9 cellular contexts compared by ENCODE assay signal in the genomic region with DNA sequence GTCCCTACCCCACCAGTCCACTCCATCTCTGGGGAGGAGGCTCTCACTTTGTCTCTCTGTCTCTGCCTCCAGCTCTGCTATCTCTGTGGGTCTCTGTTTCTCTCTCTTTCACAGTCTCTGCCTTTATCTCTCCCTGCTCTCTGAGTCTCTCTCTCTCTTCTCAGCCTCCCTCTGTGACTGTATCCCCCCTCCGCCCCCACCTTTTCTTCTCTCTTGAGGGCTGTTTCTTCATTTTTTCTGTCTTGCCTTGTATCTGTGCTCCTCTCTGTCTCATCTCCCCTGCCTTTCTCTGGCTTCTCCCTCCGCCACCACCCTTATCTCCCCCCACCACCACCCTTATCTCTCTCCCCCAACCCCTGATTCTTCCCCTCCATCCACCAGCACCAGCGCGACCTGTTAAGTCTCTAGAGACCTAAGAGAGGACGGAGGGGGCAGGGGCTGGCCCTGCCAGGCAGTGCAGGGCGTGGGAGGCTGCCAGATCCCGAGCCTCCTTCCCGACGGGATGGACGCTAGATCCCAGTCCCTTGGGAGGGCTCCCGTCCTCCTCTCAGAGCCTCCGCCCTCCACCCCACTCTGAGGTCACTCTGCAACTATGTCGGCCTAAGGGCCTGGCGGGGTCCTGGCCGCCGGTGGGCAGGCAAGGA. TPM values are rescaled to one million over a fixed set of nuclear protein-coding genes. Genes with fewer than 3 reads are reported as not detected.
DNase-seq lines count a peak whose midpoint lies in the region; ATAC-seq and TF ChIP-seq lines count a peak whose summit lies in the region.
"Had no signal": no experiment of that assay in that cellular context is flagged by ENCODE, and none has a peak within 500 bp of the region (broad histone marks: within the 10 kb centered on the region; RNA-seq: fewer than 3 reads in every experiment).

No MANE protein-coding gene starts in this region.

- H3K4me3 Mint-ChIP-seq in WTC11 (peak overlapping the region; percentile 78), T-helper 17 cell (no peak overlapping the region)
- H3K4me3 Mint-ChIP-seq in CD8-positive, alpha-beta memory T cell, result no peak overlapping the region

- H3K36me3 ChIP-seq in heart right ventricle, result peaks cover 0 to 20% (median 0%) of the 10 kb centered on the region in 9 donors
- no peaks in the 10 kb centered on the region for H3K36me3 ChIP-seq in CD8-positive, alpha-beta memory T cell (ENCODE audit: insufficient read depth, low read length)

- DNase-seq in ELF-1 (ENCODE audit: low read depth, low spot score) (peak; percentile 63), WTC11 (ENCODE audit: low spot score) (no peak), heart right ventricle (peak; percentile 59 to 67), retinal pigment epithelial cell (ENCODE audit: low read depth) (no peak), globus pallidus (ENCODE audit: low spot score) (no peak), T-helper 17 cell (no peak), pons (ENCODE audit: low spot score) (no peak)
- DNase-seq in CD8-positive, alpha-beta memory T cell, result no peak
- DNase-seq: NCI-H1092 treated with DMSO at 0.1 percent for 48 hours had no signal

- no peaks in the 10 kb centered on the region for H3K9me3 ChIP-seq in heart right ventricle
- H3K9me3 ChIP-seq in T-helper 17 cell (ENCODE audit: control insufficient read depth, low read length, poor library complexity, severe bottlenecking), result no peaks in the 10 kb centered on the region
- H3K9me3 ChIP-seq in CD8-positive, alpha-beta memory T cell (ENCODE audit: low read length), result no peaks in the 10 kb centered on the region

- WGBS in heart right ventricle, 2 donors, result 22 to 30% methylated on average over 16 of the region's 16 CpGs

- ATAC-seq in WTC11, result no peak
- ATAC-seq in heart right ventricle, result peak; percentile 1 to 53 (median 35)
- no peak for ATAC-seq in T-helper 17 cell

- peak overlapping the region; percentile 60 to 96 (median 93) for H3K27ac ChIP-seq in heart right ventricle
- H3K27ac ChIP-seq in CD8-positive, alpha-beta memory T cell (ENCODE audit: low read depth, low read length), result no peak overlapping the region

- peaks cover 0 to 35% (median 5%) of the 10 kb centered on the region in 7 donors for H3K27me3 ChIP-seq in heart right ventricle
- peaks cover 10% of the 10 kb centered on the region for H3K27me3 ChIP-seq in CD8-positive, alpha-beta memory T cell (ENCODE audit: insufficient read depth, low read length, poor library complexity, severe bottlenecking)

- intact Hi-C loops in heart right ventricle (cut with DNase I), result loop anchor here in 1 of 10 donors (5.0 kb wide), 1 partner anchor 32 kb away; no protein-coding TSS in a partner anchor

- CTCF ChIA-PET in WTC11 (lab: Charles Lee), result interaction anchor here (1.6 to 4.2 kb wide), 2 partner anchors 16 to 42 kb away, joined by 6 to 24 read pairs; no protein-coding TSS in a partner anchor
- CTCF ChIA-PET in CD8-positive, alpha-beta memory T cell (lab: Charles Lee), result interaction anchor here (2.4 kb wide), 1 partner anchor 43 kb away, joined by 8 read pairs; no protein-coding TSS in a partner anchor

- H3K9me3 Mint-ChIP-seq in WTC11, result no peaks in the 10 kb centered on the region
- no peaks in the 10 kb centered on the region for H3K9me3 Mint-ChIP-seq in CD8-positive, alpha-beta memory T cell

- no peak overlapping the region for H3K27ac Mint-ChIP-seq in WTC11
- H3K27ac Mint-ChIP-seq in T-helper 17 cell, result no peak overlapping the region
- H3K27ac Mint-ChIP-seq in CD8-positive, alpha-beta memory T cell, result peak overlapping the region in 1 of 8 donors; percentile 59

- H3K27me3 Mint-ChIP-seq in WTC11 (ENCODE audit: low read depth) (no peaks in the 10 kb centered on the region), T-helper 17 cell (peaks cover 46% of the 10 kb centered on the region)
- H3K27me3 Mint-ChIP-seq in CD8-positive, alpha-beta memory T cell, result peaks cover 28 to 51% of the 10 kb centered on the region in 2 donors

- H3K4me1 Mint-ChIP-seq in WTC11 (peaks cover 51% of the 10 kb centered on the region), T-helper 17 cell (peaks cover 19% of the 10 kb centered on the region)
- H3K4me1 Mint-ChIP-seq in CD8-positive, alpha-beta memory T cell, result peaks cover 0 to 4% (median 2%) of the 10 kb centered on the region in 3 donors

- TF ChIP-seq CTCF in WTC11 (IDR thresholded peaks at IDR 0.05), result no peak
- no peak for TF ChIP-seq CTCF in heart right ventricle (IDR thresholded peaks at IDR 0.05)
- no peak for TF ChIP-seq CTCF in retinal pigment epithelial cell (conservative IDR thresholded peaks at IDR 0.05; ENCODE audit: low read depth, low read length)

- POLR2A ChIA-PET in WTC11 (lab: Charles Lee), result interaction anchor here (1.0 kb wide), 1 partner anchor 144 kb away, joined by 3 read pairs; the partner anchor contains the start of gene B9D2
- POLR2A ChIA-PET in CD8-positive, alpha-beta memory T cell (lab: Charles Lee), result interaction anchor here (0.6 kb wide), 1 partner anchor 9 kb away, joined by 3 read pairs; no protein-coding TSS in a partner anchor

- peaks cover 0 to 23% (median 3%) of the 10 kb centered on the region in 9 donors for H3K4me1 ChIP-seq in heart right ventricle
- H3K4me1 ChIP-seq in CD8-positive, alpha-beta memory T cell (ENCODE audit: insufficient read depth, low read length), result no peaks in the 10 kb centered on the region

- H3K36me3 Mint-ChIP-seq in WTC11 (peaks cover 9% of the 10 kb centered on the region), T-helper 17 cell (ENCODE audit: low read depth) (peaks cover 8% of the 10 kb centered on the region)
- peaks cover 0 to 2% (median 0%) of the 10 kb centered on the region in 3 donors for H3K36me3 Mint-ChIP-seq in CD8-positive, alpha-beta memory T cell

- H3K4me3 ChIP-seq in heart right ventricle (peak overlapping the region; percentile 12 to 70 (median 65)), retinal pigment epithelial cell (ENCODE audit: low read length) (peak overlapping the region; percentile 88)
- H3K4me3 ChIP-seq in CD8-positive, alpha-beta memory T cell (ENCODE audit: low read length), result no peak overlapping the region

TF ChIP-seq in WTC11, 78 proteins besides CTCF, POLR2A, EP300 and RAD21 (continues in another document):
- TF ChIP-seq NFATC4 (CRISPR knock-in tag; IDR thresholded peaks at IDR 0.05) (no peak), ZNF232 (CRISPR knock-in tag; IDR thresholded peaks at IDR 0.05) (no peak), FOXP1 (CRISPR knock-in tag; IDR thresholded peaks at IDR 0.05; ENCODE audit: borderline replicate concordance) (no peak), CREB1 (CRISPR knock-in tag; IDR thresholded peaks at IDR 0.05) (no peak), ZNF416 (CRISPR knock-in tag; IDR thresholded peaks at IDR 0.05) (no peak), ZNF396 (CRISPR knock-in tag; IDR thresholded peaks at IDR 0.05; ENCODE audit: borderline replicate concordance) (no peak), GABPB1 (CRISPR knock-in tag; IDR thresholded peaks at IDR 0.05) (no peak), NFYB (CRISPR knock-in tag; conservative IDR thresholded peaks at IDR 0.05; ENCODE audit: low read depth) (no peak), NFE2L1 (CRISPR knock-in tag; IDR thresholded peaks at IDR 0.05) (no peak)
- TF ChIP-seq, protein P1, sequence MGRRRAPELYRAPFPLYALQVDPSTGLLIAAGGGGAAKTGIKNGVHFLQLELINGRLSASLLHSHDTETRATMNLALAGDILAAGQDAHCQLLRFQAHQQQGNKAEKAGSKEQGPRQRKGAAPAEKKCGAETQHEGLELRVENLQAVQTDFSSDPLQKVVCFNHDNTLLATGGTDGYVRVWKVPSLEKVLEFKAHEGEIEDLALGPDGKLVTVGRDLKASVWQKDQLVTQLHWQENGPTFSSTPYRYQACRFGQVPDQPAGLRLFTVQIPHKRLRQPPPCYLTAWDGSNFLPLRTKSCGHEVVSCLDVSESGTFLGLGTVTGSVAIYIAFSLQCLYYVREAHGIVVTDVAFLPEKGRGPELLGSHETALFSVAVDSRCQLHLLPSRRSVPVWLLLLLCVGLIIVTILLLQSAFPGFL (CRISPR knock-in tag; IDR thresholded peaks at IDR 0.05; ENCODE audit: borderline replicate concordance), result no peak
- TF ChIP-seq, protein P2, sequence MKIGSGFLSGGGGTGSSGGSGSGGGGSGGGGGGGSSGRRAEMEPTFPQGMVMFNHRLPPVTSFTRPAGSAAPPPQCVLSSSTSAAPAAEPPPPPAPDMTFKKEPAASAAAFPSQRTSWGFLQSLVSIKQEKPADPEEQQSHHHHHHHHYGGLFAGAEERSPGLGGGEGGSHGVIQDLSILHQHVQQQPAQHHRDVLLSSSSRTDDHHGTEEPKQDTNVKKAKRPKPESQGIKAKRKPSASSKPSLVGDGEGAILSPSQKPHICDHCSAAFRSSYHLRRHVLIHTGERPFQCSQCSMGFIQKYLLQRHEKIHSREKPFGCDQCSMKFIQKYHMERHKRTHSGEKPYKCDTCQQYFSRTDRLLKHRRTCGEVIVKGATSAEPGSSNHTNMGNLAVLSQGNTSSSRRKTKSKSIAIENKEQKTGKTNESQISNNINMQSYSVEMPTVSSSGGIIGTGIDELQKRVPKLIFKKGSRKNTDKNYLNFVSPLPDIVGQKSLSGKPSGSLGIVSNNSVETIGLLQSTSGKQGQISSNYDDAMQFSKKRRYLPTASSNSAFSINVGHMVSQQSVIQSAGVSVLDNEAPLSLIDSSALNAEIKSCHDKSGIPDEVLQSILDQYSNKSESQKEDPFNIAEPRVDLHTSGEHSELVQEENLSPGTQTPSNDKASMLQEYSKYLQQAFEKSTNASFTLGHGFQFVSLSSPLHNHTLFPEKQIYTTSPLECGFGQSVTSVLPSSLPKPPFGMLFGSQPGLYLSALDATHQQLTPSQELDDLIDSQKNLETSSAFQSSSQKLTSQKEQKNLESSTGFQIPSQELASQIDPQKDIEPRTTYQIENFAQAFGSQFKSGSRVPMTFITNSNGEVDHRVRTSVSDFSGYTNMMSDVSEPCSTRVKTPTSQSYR (CRISPR knock-in tag; IDR thresholded peaks at IDR 0.05), result no peak

RNA-seq across cellular contexts. Expression of gene AXL, which starts 1.0 kb away (rescaled TPM):
- total RNA-seq in WTC11 (2021), result 25.0 to 27.3 TPM (median 27.0 TPM) in 3 replicates
- 10 to 100 TPM in 4 of 10 donors, 1 to 10 TPM in 6; 6.5 to 22.8 (median 9.8) TPM for total RNA-seq in heart right ventricle
- 10 to 100 TPM in 1 of 2 donors, 1 to 10 TPM in 1; 7.9 to 13.0 TPM for polyA plus RNA-seq in heart right ventricle
- total RNA-seq in T-helper 17 cell, result under 1 TPM; 0.22 to 0.44 TPM
- under 1 TPM; 0.09 to 0.11 TPM for total RNA-seq in CD8-positive, alpha-beta memory T cell
- 0.43 TPM for polyA plus RNA-seq in CD8-positive, alpha-beta memory T cell

RNA-seq across cellular contexts. Expression of gene CYP2S1, which starts 27.0 kb away (rescaled TPM):
- total RNA-seq in WTC11 (2021) (173 to 191 TPM (median 188 TPM) in 3 replicates), heart right ventricle (1 to 10 TPM in 1 of 10 donors, under 1 TPM in 4, not detected in 5; 0.42 to 1.1 (median 0.59) TPM), T-helper 17 cell (1 to 10 TPM in 1 of 2 donors, under 1 TPM in 1; 0.75 to 1.1 TPM)
- polyA plus RNA-seq in heart right ventricle, result under 1 TPM; 0.29 to 0.30 TPM
- not detected for total RNA-seq in CD8-positive, alpha-beta memory T cell
- polyA plus RNA-seq in CD8-positive, alpha-beta memory T cell, result not detected

RNA-seq across cellular contexts. Expression of gene HNRNPUL1, which starts 44.1 kb away (rescaled TPM):
- total RNA-seq in WTC11 (2021), result 246 to 282 TPM (median 257 TPM) in 3 replicates
- total RNA-seq in heart right ventricle, result 100 to 1,000 TPM; 101 to 151 (median 108) TPM
- 10 to 100 TPM; 55.5 to 65.6 TPM for polyA plus RNA-seq in heart right ventricle
- 100 to 1,000 TPM; 316 to 329 TPM for total RNA-seq in T-helper 17 cell
- total RNA-seq in CD8-positive, alpha-beta memory T cell, result 100 to 1,000 TPM; 270 to 279 TPM
- polyA plus RNA-seq in CD8-positive, alpha-beta memory T cell, result 100 TPM

Comparison
In these comparisons a context has a peak if more than half of its experiments do, and no peak if none do; other contexts are left out.
1. DNase-seq: peak in ELF-1 (single experiment) and heart right ventricle (2 of 2); none in WTC11 (single experiment), retinal pigment epithelial cell (single experiment), globus pallidus (single experiment), T-helper 17 cell (0 of 3), CD8-positive, alpha-beta memory T cell (0 of 5) and pons (single experiment).
2. ATAC-seq: peak in heart right ventricle (8 of 8); none in WTC11 (single experiment) and T-helper 17 cell (single experiment).
3. RNA of gene AXL, which starts 1.0 kb away (total RNA-seq): 25.0 to 27.3 TPM in WTC11 and 6.5 to 22.8 TPM in heart right ventricle; 0.22 to 0.44 TPM in T-helper 17 cell and 0.09 to 0.11 TPM in CD8-positive, alpha-beta memory T cell; every median in the first group is over 4 times any median in the second.
4. RNA of gene CYP2S1, which starts 27.0 kb away (total RNA-seq): 173 to 191 TPM in WTC11; 0.75 to 1.1 TPM in T-helper 17 cell, 0.42 to 1.1 TPM in heart right ventricle and not detected in CD8-positive, alpha-beta memory T cell; every median in the first group is over 10 times any median in the second.